ENCODE assay signal across 16 cellular contexts in the genomic region with DNA sequence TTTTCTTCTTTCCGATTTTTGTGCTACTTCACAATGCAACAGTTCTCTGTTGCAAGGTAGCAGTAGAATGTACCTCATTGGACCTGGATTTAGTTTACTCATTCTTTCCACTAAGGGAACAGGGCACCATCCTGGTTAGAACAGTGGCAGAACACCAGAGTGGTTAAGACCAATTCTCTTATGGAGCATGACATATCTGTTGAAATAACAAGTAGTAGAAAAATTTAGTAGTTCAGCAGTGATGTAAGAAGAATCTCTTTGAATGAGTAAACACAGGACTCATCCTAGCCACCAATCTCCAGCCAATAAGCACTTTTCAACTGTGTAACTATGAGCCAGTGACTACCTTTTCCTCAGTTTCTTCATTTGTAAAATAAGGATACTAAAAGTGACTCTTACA. TPM values are rescaled to one million over a fixed set of nuclear protein-coding genes. Genes with fewer than 3 reads are reported as not detected.
DNase-seq lines count a peak whose midpoint lies in the region; ATAC-seq, FAIRE-seq and TF ChIP-seq lines count a peak whose summit lies in the region.
"Had no signal": no experiment of that assay in that cellular context is flagged by ENCODE, and none has a peak within 500 bp of the region (broad histone marks: within the 10 kb centered on the region; RNA-seq: fewer than 3 reads in every experiment).

No MANE protein-coding gene starts in this region.

- BruUV-seq in GM12878 (replicated peaks; lab: Mats Ljungman, UMichigan): no TSS peak

- no peak overlapping the region for H2BK12ac ChIP-seq in mesenchymal stem cell (ENCODE audit: low read length in 2 of 2)

- CTCF ChIA-PET in GM12878 (lab: Yijun Ruan, JAX): interaction anchor here (0.7 to 2.4 kb wide), 4 partner anchors 12 to 83 kb away, joined by 3 to 13 read pairs (median 4); no protein-coding TSS in a partner anchor

- in situ Hi-C loops in GM12878 (cut with MboI): no loop called here

- H3K36me3 ChIP-seq in GM12878 (ENCODE audit: control insufficient read depth in 2 of 2, insufficient read depth in 2 of 2, low read length in 1 of 2): no peaks in the 10 kb centered on the region
- H3K36me3 ChIP-seq in mesenchymal stem cell (ENCODE audit: control insufficient read depth in 1 of 2, insufficient read depth in 2 of 2, low read depth in 1 of 2, low read length in 2 of 2): no peaks in the 10 kb centered on the region
- H3K36me3 ChIP-seq: esophagus muscularis mucosa, right lobe of liver had no signal

- no peaks in the 10 kb centered on the region for H3K79me2 ChIP-seq in GM12878 (ENCODE audit: control insufficient read depth, insufficient read depth, low read length)

- 88% methylated on average over 1 of the region's 1 CpG for WGBS in GM12878 (ENCODE audit: insufficient coverage, insufficient replicate concordance, low lambda C conversion rate, missing lambda C conversion rate)
- WGBS in mesenchymal stem cell: 75% methylated on average over 1 of the region's 1 CpG

- H4K91ac ChIP-seq in mesenchymal stem cell (ENCODE audit: low read length): no peak overlapping the region

- no peak for TF ChIP-seq RAD21 in GM12878 (IDR thresholded peaks at IDR 0.05; ENCODE audit: insufficient read depth, low read depth, low read length)

- SMC1A ChIA-PET in GM12878 (lab: Charles Lee; ENCODE audit: uncharacterized antibody, unreplicated experiment): interaction anchor here (0.6 to 1.1 kb wide), 2 partner anchors 10 to 1470 kb away, joined by 3 to 5 read pairs; no protein-coding TSS in a partner anchor

- no peak for TF ChIP-seq EP300 in GM12878 (IDR thresholded peaks at IDR 0.05; ENCODE audit: borderline replicate concordance in 1 of 2, control insufficient read depth in 1 of 2, low read depth in 2 of 2, low read length in 2 of 2)

- no peaks in the 10 kb centered on the region for H3K9me3 Mint-ChIP-seq in HFFc6
- H3K9me3 Mint-ChIP-seq: central memory CD8-positive, alpha-beta T cell had no signal

- H3K9ac ChIP-seq in GM12878 (ENCODE audit: control insufficient read depth, insufficient read depth, low read length): no peak overlapping the region
- peak overlapping the region; percentile 63 for H3K9ac ChIP-seq in mesenchymal stem cell (ENCODE audit: low read length)

- H4K8ac ChIP-seq in mesenchymal stem cell (ENCODE audit: low read length): no peak overlapping the region

- H3K14ac ChIP-seq in mesenchymal stem cell (ENCODE audit: low read length in 2 of 2): no peak overlapping the region

- POLR2A ChIA-PET in GM12878 (lab: Charles Lee): interaction anchor here (0.6 kb wide), 1 partner anchor 417 kb away, joined by 3 read pairs; no protein-coding TSS in a partner anchor

- no peak overlapping the region for H3K4me3 ChIP-seq in GM12878
- H3K4me3 ChIP-seq in mesenchymal stem cell (ENCODE audit: insufficient read depth in 1 of 2, low read depth in 1 of 2, low read length in 2 of 2): peak overlapping the region in 1 of 2 experiments; percentile 45
- H3K4me3 ChIP-seq: esophagus muscularis mucosa, right lobe of liver had no signal

- peak overlapping the region; percentile 75 for H3K4me3 Mint-ChIP-seq in HFFc6
- H3K4me3 Mint-ChIP-seq: central memory CD8-positive, alpha-beta T cell had no signal

- TF ChIP-seq POLR2A in GM12878 (IDR thresholded peaks at IDR 0.05; ENCODE audit: low read depth, low read length): no peak

- no peak overlapping the region for H2AK5ac ChIP-seq in mesenchymal stem cell (ENCODE audit: low read length, severe bottlenecking)

- no peaks in the 10 kb centered on the region for H3K27me3 ChIP-seq in GM12878 (replicated peaks in 1 of 2; ENCODE audit: control insufficient read depth in 2 of 2, insufficient read depth in 2 of 2, low read length in 1 of 2)
- no peaks in the 10 kb centered on the region for H3K27me3 ChIP-seq in mesenchymal stem cell (ENCODE audit: control insufficient read depth in 1 of 2, insufficient read depth in 1 of 2, low read length in 2 of 2)
- H3K27me3 ChIP-seq: esophagus muscularis mucosa, right lobe of liver had no signal

- no peak overlapping the region for H2BK120ac ChIP-seq in mesenchymal stem cell (ENCODE audit: low read depth, low read length)

- peak overlapping the region; percentile 26; the same call in 1 of the 2 replicates for H2AFZ ChIP-seq in GM12878 (ENCODE audit: control insufficient read depth, low read depth, low read length)
- no peak overlapping the region for H2AFZ ChIP-seq in mesenchymal stem cell (ENCODE audit: low read depth, low read length)

- no peak overlapping the region for H3K4ac ChIP-seq in mesenchymal stem cell (ENCODE audit: low read depth in 1 of 2, low read length in 2 of 2)

- ATAC-seq in GM12878: peak; percentile 63
- no peak for ATAC-seq in left ventricle myocardium superior

- H3K4me2 ChIP-seq in GM12878 (ENCODE audit: control insufficient read depth, insufficient read depth) (no peak overlapping the region), mesenchymal stem cell (ENCODE audit: low read length, poor library complexity, severe bottlenecking) (no peak overlapping the region)

- no peak overlapping the region for H3K18ac ChIP-seq in mesenchymal stem cell (ENCODE audit: low read depth in 1 of 2, low read length in 2 of 2)

- intact Hi-C loops in GM12878 (cut with micrococcal nuclease; ENCODE audit: unreplicated experiment): no loop called here
- intact Hi-C loops in left ventricle myocardium superior (cut with micrococcal nuclease): no loop called here

- no peaks in the 10 kb centered on the region for H4K20me1 ChIP-seq in GM12878 (ENCODE audit: control insufficient read depth, insufficient read depth)

- no peak overlapping the region for H3K27ac ChIP-seq in GM12878 (ENCODE audit: control insufficient read depth, insufficient read depth)
- H3K27ac ChIP-seq in mesenchymal stem cell (ENCODE audit: low read length, poor library complexity, severe bottlenecking): no peak overlapping the region
- H3K27ac ChIP-seq: esophagus muscularis mucosa, right lobe of liver had no signal

- no peaks in the 10 kb centered on the region for H3K36me3 Mint-ChIP-seq in HFFc6 (ENCODE audit: low read depth)

- H2BK15ac ChIP-seq in mesenchymal stem cell (ENCODE audit: low read depth, poor library complexity, severe bottlenecking): no peak overlapping the region

- no peaks in the 10 kb centered on the region for H3K79me1 ChIP-seq in mesenchymal stem cell (replicated peaks; ENCODE audit: low read length, poor library complexity, severe bottlenecking)

- RAD21 ChIA-PET in GM12878 (lab: Charles Lee; ENCODE audit: unreplicated experiment): interaction anchor here (1.1 kb wide), 1 partner anchor 12 kb away, joined by 11 read pairs; no protein-coding TSS in a partner anchor

- peaks cover 1% of the 10 kb centered on the region for H3K27me3 Mint-ChIP-seq in HFFc6 (ENCODE audit: insufficient read depth)

- peak overlapping the region; percentile 68 for H3K27ac Mint-ChIP-seq in HFFc6

- TF ChIP-seq CTCF in HFFc6 (IDR thresholded peaks at IDR 0.05) (no peak), GM12878 (IDR thresholded peaks at IDR 0.05 in 2 of 3, conservative IDR thresholded peaks at IDR 0.05 in 1 of 3; ENCODE audit: control insufficient read depth in 2 of 3, extremely low read depth in 1 of 3, insufficient read depth in 1 of 3, low read depth in 3 of 3, low read length in 3 of 3) (no peak)

- no peak overlapping the region for H2BK5ac ChIP-seq in mesenchymal stem cell (ENCODE audit: low read depth, low read length, poor library complexity, severe bottlenecking)

- H3K4me1 Mint-ChIP-seq in HFFc6 (ENCODE audit: low read depth): peaks cover 31% of the 10 kb centered on the region
- H3K4me1 Mint-ChIP-seq: central memory CD8-positive, alpha-beta T cell had no signal

- no peak for FAIRE-seq in GM12878 (lab: Jason Lieb, UNC)

- peak; percentile 22 for DNase-seq in EL
- DNase-seq in HFFc6: peak; percentile 57
- no peak for DNase-seq in GM12878 (ENCODE audit: low read depth, low spot score)
- peak; percentile 27 for DNase-seq in mesenchymal stem cell
- no peak for DNase-seq in SK-N-DZ (ENCODE audit: low spot score)
- DNase-seq in DMS53 treated with DMSO at 0.1 percent for 48 hours (lab: John Stamatoyannopoulos, UW; ENCODE audit: unreplicated experiment): no peak
- no peak for DNase-seq in left ventricle myocardium superior
- no peak for DNase-seq in activated gamma-delta T cell treated with Interleukin-2 at 50 U/mL for 16 hours
- DNase-seq: COR-L47, MM.1S, NCI-H345, right lobe of liver, RPMI8226 had no signal

- H3K4me1 ChIP-seq in GM12878 (ENCODE audit: control insufficient read depth, insufficient read depth, low read length): peaks cover 4% of the 10 kb centered on the region; the same call in 1 of the 2 replicates
- peaks cover 2% of the 10 kb centered on the region for H3K4me1 ChIP-seq in mesenchymal stem cell (ENCODE audit: control insufficient read depth, insufficient read depth, low read depth, low read length)

- no peak overlapping the region for H3K23ac ChIP-seq in mesenchymal stem cell (ENCODE audit: low read length in 2 of 2)

- H3K9me3 ChIP-seq in GM12878 (replicated peaks; ENCODE audit: control insufficient read depth, insufficient read depth, low read length) (no peaks in the 10 kb centered on the region), mesenchymal stem cell (ENCODE audit: control insufficient read depth, low read length) (no peaks in the 10 kb centered on the region)
- H3K9me3 ChIP-seq: esophagus muscularis mucosa, right lobe of liver had no signal

RNA-seq across cellular contexts. Expression of a gene that starts 2.4 kb away (rescaled TPM):
- not detected for total RNA-seq in HFFc6 (2021; fragmentation: NEBNext Ultra II Directional; extraction: Animal tissue kit (Norgen Biotek cat#: 25700))
- total RNA-seq in GM12878 (2013; cell fraction: nucleolus; rRNA removed): not detected in 2 replicates
- 0.54 and 0.62 TPM in 2 replicates for total RNA-seq in GM12878 (2014; rRNA removed)
- total RNA-seq in GM12878 (2014; rRNA removed; fragmentation: Illumina TruSeq; extraction: Trizol): 0.51 and 0.98 TPM in 2 replicates
- total RNA-seq in GM12878 (2021): 0.48 and 0.56 TPM in 2 replicates
- 0.16 TPM for polyA plus RNA-seq in GM12878 (2011; ENCODE audit: low read depth)
- polyA plus RNA-seq in GM12878 (2011; rRNA removed): 0.52 and 0.59 TPM in 2 replicates
- 0.17 and 0.22 TPM in 2 replicates for polyA plus RNA-seq in GM12878 (2011; cell fraction: cytosol; rRNA removed)
- 0.16 TPM in 1 of 2 replicates, not detected in the other for polyA plus RNA-seq in GM12878 (2011; cell fraction: nucleus; rRNA removed)
- polyA plus RNA-seq in GM12878 (2012): 0.08 and 0.16 TPM in 2 replicates
- 0.95 and 1.1 TPM in 2 replicates for polyA plus RNA-seq in GM12878 (2014; fragmentation: Illumina TruSeq; extraction: Trizol)
- 1 to 10 TPM in 1 of 2 experiments, under 1 TPM in 1; 0.92 to 1.3 TPM for polyA plus RNA-seq in GM12878 (2014; fragmentation: Nextera tagmentation; extraction: Ambion mirVana)
- 0.59 and 0.96 TPM in 2 replicates for polyA plus RNA-seq in GM12878 (2014; rRNA removed)
- polyA plus RNA-seq in GM12878 (2016; fragmentation: Nextera tagmentation; extraction: Ambion mirVana): under 1 TPM; 0.30 to 0.79 TPM
- 0.15 TPM in 1 of 2 replicates, not detected in the other for polyA minus RNA-seq in GM12878 (2011; rRNA and poly(A)+ RNA removed)
- not detected in 2 replicates for polyA minus RNA-seq in GM12878 (2011; cell fraction: cytosol; rRNA and poly(A)+ RNA removed)
- polyA minus RNA-seq in GM12878 (2011; cell fraction: nucleus; rRNA and poly(A)+ RNA removed): not detected in 2 replicates
- polyA plus RNA-seq in mesenchymal stem cell (2013, experiment 1 of 2): not detected
- polyA plus RNA-seq in mesenchymal stem cell (2013, experiment 2 of 2): 0.04 TPM
- not detected in 2 replicates for polyA plus RNA-seq in SK-N-DZ (2014; cell fraction: cytosol; rRNA removed)
- not detected in 2 replicates for polyA plus RNA-seq in SK-N-DZ (2014; cell fraction: nucleus; rRNA removed)
- total RNA-seq in left ventricle myocardium superior: not detected
- total RNA-seq: esophagus muscularis mucosa had no signal

RNA-seq across cellular contexts. Expression of a gene that starts 30.8 kb away (rescaled TPM):
- 10 to 100 TPM; 28.8 to 44.9 (median 40.6) TPM for total RNA-seq in HFFc6 (2021; fragmentation: NEBNext Ultra II Directional; extraction: Animal tissue kit (Norgen Biotek cat#: 25700))
- total RNA-seq in GM12878 (2013; cell fraction: nucleolus; rRNA removed): 253 and 256 TPM in 2 replicates
- total RNA-seq in GM12878 (2014; rRNA removed) (44.1 and 48.9 TPM in 2 replicates), GM12878 (2014; rRNA removed; fragmentation: Illumina TruSeq; extraction: Trizol) (28.8 and 29.0 TPM in 2 replicates), GM12878 (2021) (24.8 and 26.3 TPM in 2 replicates), left ventricle myocardium superior (2.4 TPM)
- 5.7 TPM for polyA plus RNA-seq in GM12878 (2011; ENCODE audit: low read depth)
- polyA plus RNA-seq in GM12878 (2011; rRNA removed) (42.1 and 55.8 TPM in 2 replicates), GM12878 (2014; fragmentation: Illumina TruSeq; extraction: Trizol) (24.5 and 29.6 TPM in 2 replicates), GM12878 (2014; fragmentation: Nextera tagmentation; extraction: Ambion mirVana) (10 to 100 TPM in 1 of 2 experiments, 1 to 10 TPM in 1; 7.5 to 13.0 TPM), GM12878 (2014; rRNA removed) (21.2 and 29.6 TPM in 2 replicates), GM12878 (2016; fragmentation: Nextera tagmentation; extraction: Ambion mirVana) (10 to 100 TPM; 21.0 to 21.5 TPM)
- polyA plus RNA-seq in GM12878 (2011; cell fraction: cytosol; rRNA removed): 24.9 and 36.8 TPM in 2 replicates
- 48.4 and 51.8 TPM in 2 replicates for polyA plus RNA-seq in GM12878 (2011; cell fraction: nucleus; rRNA removed)
- 9.4 and 15.2 TPM in 2 replicates for polyA plus RNA-seq in GM12878 (2012)
- 28.0 and 32.3 TPM in 2 replicates for polyA minus RNA-seq in GM12878 (2011; rRNA and poly(A)+ RNA removed)
- 9.8 and 14.3 TPM in 2 replicates for polyA minus RNA-seq in GM12878 (2011; cell fraction: cytosol; rRNA and poly(A)+ RNA removed)
- 60.7 and 118 TPM in 2 replicates for polyA minus RNA-seq in GM12878 (2011; cell fraction: nucleus; rRNA and poly(A)+ RNA removed)
- 8.3 TPM for polyA plus RNA-seq in mesenchymal stem cell (2013, experiment 1 of 2)
- polyA plus RNA-seq in mesenchymal stem cell (2013, experiment 2 of 2): 9.1 TPM
- 23.1 and 36.5 TPM in 2 replicates for polyA plus RNA-seq in SK-N-DZ (2014; cell fraction: cytosol; rRNA removed)
- polyA plus RNA-seq in SK-N-DZ (2014; cell fraction: nucleus; rRNA removed): 33.0 and 40.9 TPM in 2 replicates

RNA-seq across cellular contexts. Expression of a gene that starts 46.7 kb away (rescaled TPM):
- not detected for total RNA-seq in HFFc6 (2021; fragmentation: NEBNext Ultra II Directional; extraction: Animal tissue kit (Norgen Biotek cat#: 25700))
- not detected in 2 replicates for total RNA-seq in GM12878 (2013; cell fraction: nucleolus; rRNA removed)
- total RNA-seq in GM12878 (2014; rRNA removed): not detected in 2 replicates
- total RNA-seq in GM12878 (2014; rRNA removed; fragmentation: Illumina TruSeq; extraction: Trizol): not detected in 2 replicates
- not detected in 2 replicates for total RNA-seq in GM12878 (2021)
- polyA plus RNA-seq in GM12878 (2011; ENCODE audit: low read depth): not detected
- polyA plus RNA-seq in GM12878 (2011; rRNA removed): not detected in 2 replicates
- polyA plus RNA-seq in GM12878 (2011; cell fraction: cytosol; rRNA removed): not detected in 2 replicates
- not detected in 2 replicates for polyA plus RNA-seq in GM12878 (2011; cell fraction: nucleus; rRNA removed)
- not detected in 2 replicates for polyA plus RNA-seq in GM12878 (2012)
- not detected in 2 replicates for polyA plus RNA-seq in GM12878 (2014; fragmentation: Illumina TruSeq; extraction: Trizol)
- not detected for polyA plus RNA-seq in GM12878 (2014; fragmentation: Nextera tagmentation; extraction: Ambion mirVana)
- polyA plus RNA-seq in GM12878 (2014; rRNA removed): not detected in 2 replicates
- not detected for polyA plus RNA-seq in GM12878 (2016; fragmentation: Nextera tagmentation; extraction: Ambion mirVana)
- not detected in 2 replicates for polyA minus RNA-seq in GM12878 (2011; rRNA and poly(A)+ RNA removed)
- polyA minus RNA-seq in GM12878 (2011; cell fraction: cytosol; rRNA and poly(A)+ RNA removed): not detected in 2 replicates
- polyA minus RNA-seq in GM12878 (2011; cell fraction: nucleus; rRNA and poly(A)+ RNA removed): not detected in 2 replicates
- not detected for polyA plus RNA-seq in mesenchymal stem cell (2013, experiment 1 of 2)
- not detected for polyA plus RNA-seq in mesenchymal stem cell (2013, experiment 2 of 2)
- polyA plus RNA-seq in SK-N-DZ (2014; cell fraction: cytosol; rRNA removed): not detected in 2 replicates
- not detected in 2 replicates for polyA plus RNA-seq in SK-N-DZ (2014; cell fraction: nucleus; rRNA removed)
- not detected for total RNA-seq in left ventricle myocardium superior
- total RNA-seq: esophagus muscularis mucosa, myocyte, right lobe of liver had no signal

Comparison
In these comparisons a context has a peak if more than half of its experiments do, and no peak if none do; other contexts are left out.
1. DNase-seq: peak in EL (single experiment), HFFc6 (single experiment) and mesenchymal stem cell (single experiment); none in GM12878 (single experiment), SK-N-DZ (single experiment), DMS53 treated with DMSO at 0.1 percent for 48 hours (single experiment), left ventricle myocardium superior (single experiment) and activated gamma-delta T cell treated with Interleukin-2 at 50 U/mL for 16 hours (single experiment).